Comparison of ENCODE assay signal across 12 cellular contexts in genomic region chr9:133943781-133944745, GRCh38. TPM values are rescaled to one million over a fixed set of nuclear protein-coding genes. Genes with fewer than 3 reads are reported as not detected.
DNase-seq lines count a peak whose midpoint lies in the region; ATAC-seq and TF ChIP-seq lines count a peak whose summit lies in the region.
"Had no signal": no experiment of that assay in that cellular context is flagged by ENCODE, and none has a peak within 500 bp of the region (broad histone marks: within the 10 kb centered on the region; RNA-seq: fewer than 3 reads in every experiment).

No MANE protein-coding gene starts in this region.

- intact Hi-C loops in heart left ventricle (cut with DNase I) (no loop called here), heart right ventricle (cut with DNase I) (no loop called here), right lobe of liver (cut with DNase I) (no loop called here)
- intact Hi-C loops in CD4-positive, alpha-beta memory T cell (cut with micrococcal nuclease) = no loop called here

- WGBS in heart left ventricle, 4 donors = 88 to 98% (median 91%) methylated on average over 19 to 30 of the region's 30 CpGs
- 87 to 92% methylated on average over 30 of the region's 30 CpGs for WGBS in heart right ventricle, 2 donors
- WGBS in right lobe of liver (ENCODE audit: insufficient coverage, low coverage, low lambda C conversion rate, missing lambda C conversion rate) = no CpG with 5 or more reads among the region's 30 CpGs

- H3K36me3 ChIP-seq in heart left ventricle (no peaks in the 10 kb centered on the region), heart right ventricle (peaks cover 0 to under 1% (median 0%) of the 10 kb centered on the region in 9 donors), right lobe of liver (no peaks in the 10 kb centered on the region)
- H3K36me3 ChIP-seq in CD4-positive, alpha-beta memory T cell (ENCODE audit: insufficient read depth, low read length) = no peaks in the 10 kb centered on the region
- H3K36me3 ChIP-seq: brain microvascular endothelial cell had no signal

- H3K27me3 Mint-ChIP-seq in brain = no peaks in the 10 kb centered on the region
- no peaks in the 10 kb centered on the region for H3K27me3 Mint-ChIP-seq in CD4-positive, alpha-beta memory T cell

- peak overlapping the region in 4 of 5 experiments; percentile 66 to 92 (median 78) for H3K27ac Mint-ChIP-seq in brain
- H3K27ac Mint-ChIP-seq in stimulated activated effector memory CD8-positive, alpha-beta T cell treated with anti-CD3 and anti-CD28 coated beads, Interleukin-12 subunit alpha, Interleukin-12 subunit beta, amount 100 ng/mL, for 72 hours = no peak overlapping the region
- H3K27ac Mint-ChIP-seq in CD4-positive, alpha-beta memory T cell = no peak overlapping the region

- POLR2A ChIA-PET in CD4-positive, alpha-beta memory T cell (lab: Charles Lee; ENCODE audit: partially characterized antibody) = no interaction called here

- TF ChIP-seq POLR2A in heart left ventricle (IDR thresholded peaks at IDR 0.05) (no peak), right lobe of liver (IDR thresholded peaks at IDR 0.05) (no peak)

- H3K27me3 ChIP-seq in heart left ventricle (no peaks in the 10 kb centered on the region), heart right ventricle (no peaks in the 10 kb centered on the region), right lobe of liver (no peaks in the 10 kb centered on the region)
- H3K27me3 ChIP-seq in CD4-positive, alpha-beta memory T cell (ENCODE audit: insufficient read depth, low read length) = no peaks in the 10 kb centered on the region
- H3K27me3 ChIP-seq: brain microvascular endothelial cell, esophagus squamous epithelium had no signal

- H3K4me3 ChIP-seq in heart left ventricle = no peak overlapping the region
- no peak overlapping the region for H3K4me3 ChIP-seq in heart right ventricle
- H3K4me3 ChIP-seq in right lobe of liver = no peak overlapping the region
- no peak overlapping the region for H3K4me3 ChIP-seq in CD4-positive, alpha-beta memory T cell (ENCODE audit: low read length in 2 of 2)
- H3K4me3 ChIP-seq: esophagus squamous epithelium had no signal

- peaks cover 0 to 13% (median 0%) of the 10 kb centered on the region in 12 donors for H3K4me1 ChIP-seq in heart left ventricle
- H3K4me1 ChIP-seq in heart right ventricle = peaks cover 0 to 14% (median 0%) of the 10 kb centered on the region in 9 donors
- H3K4me1 ChIP-seq in right lobe of liver = no peaks in the 10 kb centered on the region
- H3K4me1 ChIP-seq in CD4-positive, alpha-beta memory T cell (ENCODE audit: insufficient read depth, low read length) = no peaks in the 10 kb centered on the region

- CTCF ChIA-PET in CD4-positive, alpha-beta memory T cell (lab: Charles Lee; ENCODE audit: partially characterized antibody) = interaction anchor here (1.1 to 1.2 kb wide), 2 partner anchors 49 to 162 kb away, joined by 3 to 4 read pairs; no protein-coding TSS in a partner anchor

- peaks cover 11% of the 10 kb centered on the region for H3K36me3 Mint-ChIP-seq in brain
- H3K36me3 Mint-ChIP-seq in stimulated activated effector memory CD8-positive, alpha-beta T cell treated with anti-CD3 and anti-CD28 coated beads, Interleukin-12 subunit alpha, Interleukin-12 subunit beta, amount 100 ng/mL, for 72 hours = no peaks in the 10 kb centered on the region
- no peaks in the 10 kb centered on the region for H3K36me3 Mint-ChIP-seq in CD4-positive, alpha-beta memory T cell

- TF ChIP-seq CTCF in heart left ventricle (IDR thresholded peaks at IDR 0.05) = no peak
- no peak for TF ChIP-seq CTCF in heart right ventricle (IDR thresholded peaks at IDR 0.05)
- TF ChIP-seq CTCF in brain (conservative IDR thresholded peaks at IDR 0.05) = no peak
- TF ChIP-seq CTCF in right lobe of liver (IDR thresholded peaks at IDR 0.05) = no peak

- ATAC-seq in heart left ventricle (no peak), heart right ventricle (no peak), right lobe of liver (no peak), GM21423 (IDR thresholded peaks at IDR 0.05; ENCODE audit: unreplicated experiment) (no peak)
- ATAC-seq in stimulated activated effector memory CD8-positive, alpha-beta T cell treated with anti-CD3 and anti-CD28 coated beads, Interleukin-12 subunit alpha, Interleukin-12 subunit beta, amount 100 ng/mL, for 72 hours = no peak

- H3K9me3 ChIP-seq in heart left ventricle (no peaks in the 10 kb centered on the region), heart right ventricle (no peaks in the 10 kb centered on the region), right lobe of liver (no peaks in the 10 kb centered on the region)
- no peaks in the 10 kb centered on the region for H3K9me3 ChIP-seq in CD4-positive, alpha-beta memory T cell (ENCODE audit: control insufficient read depth in 1 of 2, low read length in 2 of 2)
- H3K9me3 ChIP-seq: esophagus squamous epithelium had no signal

- H3K27ac ChIP-seq in heart left ventricle (no peak overlapping the region), heart right ventricle (no peak overlapping the region), right lobe of liver (no peak overlapping the region)
- H3K27ac ChIP-seq in CD4-positive, alpha-beta memory T cell (ENCODE audit: low read depth, low read length) = no peak overlapping the region
- H3K27ac ChIP-seq: brain microvascular endothelial cell had no signal

- H3K4me1 Mint-ChIP-seq in brain = peaks cover 92% of the 10 kb centered on the region
- peaks cover 4% of the 10 kb centered on the region for H3K4me1 Mint-ChIP-seq in stimulated activated effector memory CD8-positive, alpha-beta T cell treated with anti-CD3 and anti-CD28 coated beads, Interleukin-12 subunit alpha, Interleukin-12 subunit beta, amount 100 ng/mL, for 72 hours
- no peaks in the 10 kb centered on the region for H3K4me1 Mint-ChIP-seq in CD4-positive, alpha-beta memory T cell

- DNase-seq in heart left ventricle (peak in 3 of 5 donors; percentile 17 to 38 (median 22)), heart right ventricle (no peak), right lobe of liver (peak in 2 of 3 donors; percentile 17 to 42), cortex of kidney (lab: John Stamatoyannopoulos, UW) (no peak)
- DNase-seq in stimulated activated effector memory CD8-positive, alpha-beta T cell treated with anti-CD3 and anti-CD28 coated beads, Interleukin-12 subunit alpha, Interleukin-12 subunit beta, amount 100 ng/mL, for 72 hours (ENCODE audit: low spot score in 2 of 2) = no peak
- no peak for DNase-seq in CD4-positive, alpha-beta memory T cell
- DNase-seq: activated T-cell treated with anti-CD3 and anti-CD28 coated beads, Interleukin-2, amount 50 U/mL, for 48 hours; esophagus squamous epithelium; KG1 had no signal

- H3K4me3 Mint-ChIP-seq in brain = peak overlapping the region in 1 of 5 experiments; percentile 22
- H3K4me3 Mint-ChIP-seq in stimulated activated effector memory CD8-positive, alpha-beta T cell treated with anti-CD3 and anti-CD28 coated beads, Interleukin-12 subunit alpha, Interleukin-12 subunit beta, amount 100 ng/mL, for 72 hours = no peak overlapping the region
- no peak overlapping the region for H3K4me3 Mint-ChIP-seq in CD4-positive, alpha-beta memory T cell

- no peaks in the 10 kb centered on the region for H3K9me3 Mint-ChIP-seq in brain
- H3K9me3 Mint-ChIP-seq in stimulated activated effector memory CD8-positive, alpha-beta T cell treated with anti-CD3 and anti-CD28 coated beads, Interleukin-12 subunit alpha, Interleukin-12 subunit beta, amount 100 ng/mL, for 72 hours = no peaks in the 10 kb centered on the region
- no peaks in the 10 kb centered on the region for H3K9me3 Mint-ChIP-seq in CD4-positive, alpha-beta memory T cell

RNA-seq across cellular contexts. Expression of gene VAV2, which starts 48.1 kb away (rescaled TPM):
- 1 to 10 TPM; 3.4 to 9.9 (median 5.3) TPM for total RNA-seq in heart left ventricle
- polyA plus RNA-seq in heart left ventricle = 1 to 10 TPM; 3.3 to 6.5 TPM
- total RNA-seq in heart right ventricle = 1 to 10 TPM; 2.9 to 7.1 (median 5.0) TPM
- polyA plus RNA-seq in heart right ventricle = 1 to 10 TPM; 4.3 to 5.7 TPM
- 80.6 TPM for polyA plus RNA-seq in brain (ENCODE audit: insufficient read depth, low read depth, low replicate concordance)
- 10 to 100 TPM; 30.1 to 44.3 (median 34.9) TPM for total RNA-seq in right lobe of liver
- total RNA-seq in CD4-positive, alpha-beta memory T cell = 1 to 10 TPM; 1.1 to 3.0 TPM
- under 1 TPM; 0.26 to 0.94 TPM for polyA plus RNA-seq in CD4-positive, alpha-beta memory T cell

Comparison
In these comparisons a context has a peak if more than half of its experiments do, and no peak if none do; other contexts are left out.
1. DNase-seq: peak in heart left ventricle (3 of 5) and right lobe of liver (2 of 3); none in heart right ventricle (0 of 2), stimulated activated effector memory CD8-positive, alpha-beta T cell treated with anti-CD3 and anti-CD28 coated beads, Interleukin-12 subunit alpha, Interleukin-12 subunit beta, amount 100 ng/mL, for 72 hours (0 of 2), cortex of kidney (single experiment) and CD4-positive, alpha-beta memory T cell (0 of 5).
2. H3K27ac Mint-ChIP-seq: peak in brain (4 of 5); none in stimulated activated effector memory CD8-positive, alpha-beta T cell treated with anti-CD3 and anti-CD28 coated beads, Interleukin-12 subunit alpha, Interleukin-12 subunit beta, amount 100 ng/mL, for 72 hours (single experiment) and CD4-positive, alpha-beta memory T cell (0 of 7).